Comparison of ENCODE assay signal across 19 cellular contexts in the genomic region with DNA sequence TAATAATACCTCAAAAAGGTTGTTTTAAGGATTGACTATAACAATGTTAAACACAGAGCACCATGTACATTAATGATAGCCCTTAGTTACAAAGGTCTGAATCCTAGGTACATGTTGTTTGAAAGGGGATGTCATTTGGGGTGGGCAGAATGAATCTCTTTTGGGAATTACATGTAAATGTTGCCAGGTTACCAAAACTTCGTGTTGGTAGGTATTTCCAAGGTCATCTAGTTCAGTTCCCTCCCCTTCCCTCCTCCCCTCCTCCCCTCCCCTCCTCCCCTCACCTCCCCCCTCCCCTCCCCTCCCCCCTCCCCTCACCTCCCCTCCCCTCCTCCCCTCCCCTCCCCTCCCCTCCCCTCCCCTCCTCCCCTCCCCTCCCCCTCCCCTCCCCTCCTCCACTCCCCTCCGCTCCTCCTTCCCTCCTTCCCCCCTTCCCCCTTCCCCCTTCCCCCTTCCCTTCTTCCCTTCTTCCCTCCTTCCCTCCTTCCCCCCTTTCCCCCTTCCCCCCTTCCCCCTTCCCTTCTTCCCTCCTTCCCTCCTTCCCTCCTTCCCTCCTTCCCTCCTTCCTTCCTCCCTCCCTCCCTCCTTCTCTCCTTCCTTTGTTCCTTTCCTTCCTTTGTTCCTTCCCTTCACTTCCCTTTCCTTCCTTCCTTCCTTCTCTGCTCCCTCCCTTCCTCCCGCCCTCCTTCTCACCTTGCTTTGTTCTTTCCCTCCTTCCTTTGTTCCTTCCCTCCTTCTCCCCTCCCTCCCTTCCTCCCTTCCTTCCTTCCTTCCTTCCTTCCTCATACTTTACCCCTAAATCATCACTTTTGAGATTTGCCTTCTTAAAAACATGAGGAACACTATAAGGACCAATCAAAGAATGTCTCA. TPM values are rescaled to one million over a fixed set of nuclear protein-coding genes. Genes with fewer than 3 reads are reported as not detected.
A peak's percentile ranks its signal among the peaks of the same experiment; 100 is the strongest.
DNase-seq lines count a peak whose midpoint lies in the region; ATAC-seq, FAIRE-seq and TF ChIP-seq lines count a peak whose summit lies in the region.
"Had no signal": no experiment of that assay in that cellular context is flagged by ENCODE, and none has a peak within 500 bp of the region (broad histone marks: within the 10 kb centered on the region; RNA-seq: fewer than 3 reads in every experiment).

No MANE protein-coding gene starts in this region.

- H3K36me3 Mint-ChIP-seq in activated CD4-positive, alpha-beta T cell treated with anti-CD3 and anti-CD28 coated beads, Interleukin-2, amount 10 ng/mL, durations not matched to agents 24 days and 14 days (ENCODE audit: low read depth): peaks cover 6% of the 10 kb centered on the region
- H3K36me3 Mint-ChIP-seq in activated CD4-positive, alpha-beta T cell treated with anti-CD3 and anti-CD28 coated beads, Interleukin-2, amount 10 ng/mL, durations not matched to agents 7 days and 5 days (ENCODE audit: low read depth): peaks cover 2% of the 10 kb centered on the region
- peaks cover 7% of the 10 kb centered on the region for H3K36me3 Mint-ChIP-seq in stimulated activated naive CD8-positive, alpha-beta T cell treated with anti-CD3 and anti-CD28 coated beads, Interleukin-15, Interleukin-2, amounts not matched to agents 100 ng/mL and 50 ng/mL, for 24 hours (ENCODE audit: low read depth)
- H3K36me3 Mint-ChIP-seq in astrocyte (ENCODE audit: low read depth, unreplicated experiment): no peaks in the 10 kb centered on the region

- H3K4me3 ChIP-seq in astrocyte (ENCODE audit: insufficient read depth, low read depth, low read length): no peak overlapping the region

- H3K27me3 ChIP-seq in astrocyte (ENCODE audit: insufficient read depth, low read length): no peaks in the 10 kb centered on the region

- no peak for FAIRE-seq in astrocyte (lab: Jason Lieb, UNC)

- peak overlapping the region; percentile 83 for H3K27ac Mint-ChIP-seq in activated CD4-positive, alpha-beta T cell treated with anti-CD3 and anti-CD28 coated beads, Interleukin-2, amount 10 ng/mL, durations not matched to agents 24 days and 14 days
- no peak overlapping the region for H3K27ac Mint-ChIP-seq in activated CD4-positive, alpha-beta T cell treated with anti-CD3 and anti-CD28 coated beads, Interleukin-2, amount 10 ng/mL, durations not matched to agents 7 days and 5 days
- H3K27ac Mint-ChIP-seq in stimulated activated naive CD8-positive, alpha-beta T cell treated with anti-CD3 and anti-CD28 coated beads, Interleukin-15, Interleukin-2, amounts not matched to agents 100 ng/mL and 50 ng/mL, for 24 hours: peak overlapping the region; percentile 96
- H3K27ac Mint-ChIP-seq in astrocyte (ENCODE audit: unreplicated experiment): no peak overlapping the region

- peaks cover 36% of the 10 kb centered on the region for H4K20me1 ChIP-seq in astrocyte (ENCODE audit: insufficient read depth, low read length)

- peaks cover 29% of the 10 kb centered on the region for H3K79me2 ChIP-seq in astrocyte (ENCODE audit: insufficient read depth, low read length)

- H3K9me3 Mint-ChIP-seq in activated CD4-positive, alpha-beta T cell treated with anti-CD3 and anti-CD28 coated beads, Interleukin-2, amount 10 ng/mL, durations not matched to agents 24 days and 14 days: no peaks in the 10 kb centered on the region
- no peaks in the 10 kb centered on the region for H3K9me3 Mint-ChIP-seq in activated CD4-positive, alpha-beta T cell treated with anti-CD3 and anti-CD28 coated beads, Interleukin-2, amount 10 ng/mL, durations not matched to agents 7 days and 5 days
- H3K9me3 Mint-ChIP-seq in stimulated activated naive CD8-positive, alpha-beta T cell treated with anti-CD3 and anti-CD28 coated beads, Interleukin-15, Interleukin-2, amounts not matched to agents 100 ng/mL and 50 ng/mL, for 24 hours: no peaks in the 10 kb centered on the region
- peaks cover 3% of the 10 kb centered on the region for H3K9me3 Mint-ChIP-seq in astrocyte (ENCODE audit: unreplicated experiment)
- H3K9me3 Mint-ChIP-seq: IgD-negative memory B cell had no signal

- peak overlapping the region; percentile 25 for H3K4me3 Mint-ChIP-seq in activated CD4-positive, alpha-beta T cell treated with anti-CD3 and anti-CD28 coated beads, Interleukin-2, amount 10 ng/mL, durations not matched to agents 24 days and 14 days
- H3K4me3 Mint-ChIP-seq in activated CD4-positive, alpha-beta T cell treated with anti-CD3 and anti-CD28 coated beads, Interleukin-2, amount 10 ng/mL, durations not matched to agents 7 days and 5 days: no peak overlapping the region
- H3K4me3 Mint-ChIP-seq in stimulated activated naive CD8-positive, alpha-beta T cell treated with anti-CD3 and anti-CD28 coated beads, Interleukin-15, Interleukin-2, amounts not matched to agents 100 ng/mL and 50 ng/mL, for 24 hours: peak overlapping the region; percentile 62
- H3K4me3 Mint-ChIP-seq in astrocyte (ENCODE audit: unreplicated experiment): no peak overlapping the region
- H3K4me3 Mint-ChIP-seq: IgD-negative memory B cell had no signal

- no peaks in the 10 kb centered on the region for H3K27me3 Mint-ChIP-seq in activated CD4-positive, alpha-beta T cell treated with anti-CD3 and anti-CD28 coated beads, Interleukin-2, amount 10 ng/mL, durations not matched to agents 24 days and 14 days
- no peaks in the 10 kb centered on the region for H3K27me3 Mint-ChIP-seq in activated CD4-positive, alpha-beta T cell treated with anti-CD3 and anti-CD28 coated beads, Interleukin-2, amount 10 ng/mL, durations not matched to agents 7 days and 5 days
- H3K27me3 Mint-ChIP-seq in stimulated activated naive CD8-positive, alpha-beta T cell treated with anti-CD3 and anti-CD28 coated beads, Interleukin-15, Interleukin-2, amounts not matched to agents 100 ng/mL and 50 ng/mL, for 24 hours: no peaks in the 10 kb centered on the region
- no peaks in the 10 kb centered on the region for H3K27me3 Mint-ChIP-seq in astrocyte (ENCODE audit: low read depth, unreplicated experiment)
- H3K27me3 Mint-ChIP-seq: IgD-negative memory B cell had no signal

- H3K27ac ChIP-seq in astrocyte (ENCODE audit: low read depth, low read length): peak overlapping the region; percentile 17
- H3K27ac ChIP-seq: C4-2B, RWPE1 had no signal

- H3K36me3 ChIP-seq in astrocyte (ENCODE audit: insufficient read depth, low read length): no peaks in the 10 kb centered on the region

- H3K4me1 ChIP-seq in astrocyte (ENCODE audit: insufficient read depth, low read length): peaks cover 2% of the 10 kb centered on the region

- H3K9me3 ChIP-seq in astrocyte (ENCODE audit: insufficient read depth, low read depth, low read length): no peaks in the 10 kb centered on the region

- H2AFZ ChIP-seq in astrocyte (ENCODE audit: low read depth, low read length): no peak overlapping the region

- peaks cover 8% of the 10 kb centered on the region for H3K4me1 Mint-ChIP-seq in activated CD4-positive, alpha-beta T cell treated with anti-CD3 and anti-CD28 coated beads, Interleukin-2, amount 10 ng/mL, durations not matched to agents 24 days and 14 days
- peaks cover 5% of the 10 kb centered on the region for H3K4me1 Mint-ChIP-seq in activated CD4-positive, alpha-beta T cell treated with anti-CD3 and anti-CD28 coated beads, Interleukin-2, amount 10 ng/mL, durations not matched to agents 7 days and 5 days
- peaks cover 24% of the 10 kb centered on the region for H3K4me1 Mint-ChIP-seq in stimulated activated naive CD8-positive, alpha-beta T cell treated with anti-CD3 and anti-CD28 coated beads, Interleukin-15, Interleukin-2, amounts not matched to agents 100 ng/mL and 50 ng/mL, for 24 hours (ENCODE audit: low read depth)
- H3K4me1 Mint-ChIP-seq in astrocyte (ENCODE audit: low read depth, unreplicated experiment): peaks cover 8% of the 10 kb centered on the region

- H3K4me2 ChIP-seq in astrocyte (ENCODE audit: low read length): no peak overlapping the region

- H3K9ac ChIP-seq in astrocyte (ENCODE audit: low read length): peak overlapping the region; percentile 43

- intact Hi-C loops in activated CD4-positive, alpha-beta T cell treated with anti-CD3 and anti-CD28 coated beads, Interleukin-2, amount 10 ng/mL, durations not matched to agents 24 days and 14 days (cut with micrococcal nuclease): no loop called here

- no peak for TF ChIP-seq CTCF in astrocyte (IDR thresholded peaks at IDR 0.05; ENCODE audit: insufficient read depth, low read depth, low read length)

- CTCF ChIA-PET in activated CD4-positive, alpha-beta T cell treated with anti-CD3 and anti-CD28 coated beads, Interleukin-2, amount 10 ng/mL, durations not matched to agents 7 days and 5 days (lab: Charles Lee): interaction anchor here (0.8 to 1.8 kb wide), 2 partner anchors 17 to 21 kb away, joined by 3 to 7 read pairs; no protein-coding TSS in a partner anchor

- POLR2A ChIA-PET in activated CD4-positive, alpha-beta T cell treated with anti-CD3 and anti-CD28 coated beads, Interleukin-2, amount 10 ng/mL, durations not matched to agents 7 days and 5 days (lab: Charles Lee): no interaction called here

- no peak for DNase-seq in activated CD4-positive, alpha-beta T cell treated with anti-CD3 and anti-CD28 coated beads, Interleukin-2, amount 10 ng/mL, durations not matched to agents 24 days and 14 days
- DNase-seq in activated CD4-positive, alpha-beta T cell treated with anti-CD3 and anti-CD28 coated beads, Interleukin-2, amount 10 ng/mL, durations not matched to agents 7 days and 5 days: no peak
- DNase-seq in stimulated activated naive CD8-positive, alpha-beta T cell treated with anti-CD3 and anti-CD28 coated beads, Interleukin-15, Interleukin-2, amounts not matched to agents 100 U/mL and 50 U/mL, for 24 hours: no peak
- DNase-seq in astrocyte (ENCODE audit: low read depth) (no peak), inferior parietal cortex (ENCODE audit: extremely low spot score) (no peak), NCI-H524 treated with DMSO at 0.1 percent for 48 hours (lab: John Stamatoyannopoulos, UW) (no peak), NCI-H1105 (lab: John Stamatoyannopoulos, UW) (no peak)
- DNase-seq: 8988T; Caco-2; DMS53; NCI-H146; NCI-H345; NCI-H69; NK-92 treated with Interleukin-12 subunit alpha and Interleukin-12 subunit beta, amount 100 ng/mL, for 24 hours; OCI-M1 had no signal

- no peak for ATAC-seq in stimulated activated naive CD8-positive, alpha-beta T cell treated with anti-CD3 and anti-CD28 coated beads, Interleukin-15, Interleukin-2, amounts not matched to agents 100 U/mL and 50 U/mL, for 24 hours

RNA-seq across cellular contexts. Expression of a gene that starts 8.1 kb away (rescaled TPM):
- 35.2 and 38.4 TPM in 2 replicates for total RNA-seq in activated CD4-positive, alpha-beta T cell treated with anti-CD3 and anti-CD28 coated beads, Interleukin-2, amount 10 ng/mL, durations not matched to agents 24 days and 14 days
- total RNA-seq in activated CD4-positive, alpha-beta T cell treated with anti-CD3 and anti-CD28 coated beads, Interleukin-2, amount 10 ng/mL, durations not matched to agents 7 days and 5 days: 10 to 100 TPM; 39.6 to 41.5 TPM
- total RNA-seq in astrocyte: 33.3 and 33.5 TPM in 2 replicates

RNA-seq across cellular contexts. Expression of a gene that starts 8.4 kb away (rescaled TPM):
- total RNA-seq in activated CD4-positive, alpha-beta T cell treated with anti-CD3 and anti-CD28 coated beads, Interleukin-2, amount 10 ng/mL, durations not matched to agents 24 days and 14 days: 45.5 and 47.7 TPM in 2 replicates
- 10 to 100 TPM; 47.8 to 64.3 TPM for total RNA-seq in activated CD4-positive, alpha-beta T cell treated with anti-CD3 and anti-CD28 coated beads, Interleukin-2, amount 10 ng/mL, durations not matched to agents 7 days and 5 days
- 21.6 and 24.8 TPM in 2 replicates for total RNA-seq in astrocyte

Comparison
In these comparisons a context has a peak if more than half of its experiments do, and no peak if none do; other contexts are left out.
1. H3K27ac Mint-ChIP-seq: peak in activated CD4-positive, alpha-beta T cell treated with anti-CD3 and anti-CD28 coated beads, Interleukin-2, amount 10 ng/mL, durations not matched to agents 24 days and 14 days (single experiment) and stimulated activated naive CD8-positive, alpha-beta T cell treated with anti-CD3 and anti-CD28 coated beads, Interleukin-15, Interleukin-2, amounts not matched to agents 100 ng/mL and 50 ng/mL, for 24 hours (single experiment); none in activated CD4-positive, alpha-beta T cell treated with anti-CD3 and anti-CD28 coated beads, Interleukin-2, amount 10 ng/mL, durations not matched to agents 7 days and 5 days (single experiment) and astrocyte (single experiment).
2. H3K4me3 Mint-ChIP-seq: peak in activated CD4-positive, alpha-beta T cell treated with anti-CD3 and anti-CD28 coated beads, Interleukin-2, amount 10 ng/mL, durations not matched to agents 24 days and 14 days (single experiment) and stimulated activated naive CD8-positive, alpha-beta T cell treated with anti-CD3 and anti-CD28 coated beads, Interleukin-15, Interleukin-2, amounts not matched to agents 100 ng/mL and 50 ng/mL, for 24 hours (single experiment); none in activated CD4-positive, alpha-beta T cell treated with anti-CD3 and anti-CD28 coated beads, Interleukin-2, amount 10 ng/mL, durations not matched to agents 7 days and 5 days (single experiment) and astrocyte (single experiment).